Comparison of ENCODE assay signal across 10 cellular contexts in the genomic region with DNA sequence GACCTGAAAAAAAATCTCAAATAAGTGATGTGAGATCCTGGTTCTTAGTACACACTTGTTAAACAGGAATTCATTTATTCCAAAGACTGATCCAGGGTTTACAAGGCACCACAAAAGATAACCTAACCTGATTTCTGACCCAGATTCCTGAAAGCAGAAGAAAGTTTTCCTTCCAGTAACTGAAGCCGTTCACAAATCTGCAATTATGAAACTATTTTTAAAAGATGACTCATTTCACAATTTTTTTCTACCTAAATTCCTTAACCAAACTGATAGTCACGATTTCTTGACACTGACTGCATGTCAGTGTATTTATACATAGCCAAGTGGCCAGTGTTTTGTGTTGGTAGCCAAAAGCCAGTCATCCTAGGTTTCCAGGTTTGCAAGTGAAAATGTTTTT. TPM values are rescaled to one million over a fixed set of nuclear protein-coding genes. Genes with fewer than 3 reads are reported as not detected.
DNase-seq lines count a peak whose midpoint lies in the region; ATAC-seq, FAIRE-seq and TF ChIP-seq lines count a peak whose summit lies in the region.
"Had no signal": no experiment of that assay in that cellular context is flagged by ENCODE, and none has a peak within 500 bp of the region (broad histone marks: within the 10 kb centered on the region; RNA-seq: fewer than 3 reads in every experiment).

No MANE protein-coding gene starts in this region.

- H3K36me3 ChIP-seq in kidney (ENCODE audit: control insufficient read depth in 1 of 2, insufficient read depth in 2 of 2, low read length in 2 of 2), result no peaks in the 10 kb centered on the region
- H3K36me3 ChIP-seq: gastrocnemius medialis had no signal

- intact Hi-C loops in kidney (cut with DNase I), result no loop called here

- H3K4me1 ChIP-seq in kidney (ENCODE audit: control insufficient read depth in 1 of 2, insufficient read depth in 1 of 2, low read depth in 1 of 2, low read length in 2 of 2), result no peaks in the 10 kb centered on the region

- FAIRE-seq in kidney (lab: Jason Lieb, UNC), result no peak

- no peak overlapping the region for H3K27ac ChIP-seq in kidney (ENCODE audit: low read depth in 2 of 2, low read length in 2 of 2)

- no peaks in the 10 kb centered on the region for H3K9me3 ChIP-seq in kidney (ENCODE audit: control insufficient read depth in 1 of 2, low read length in 2 of 2)
- H3K9me3 ChIP-seq: gastrocnemius medialis had no signal

- DNase-seq in AML-193 (lab: John Stamatoyannopoulos, UW) (peak; percentile 49 to 53), M059J (ENCODE audit: low read depth) (peak; percentile 37), fibroblast of villous mesenchyme (ENCODE audit: low read depth) (peak; percentile 33), kidney (no peak), NCI-H1092 treated with DMSO at 0.1 percent for 48 hours (lab: John Stamatoyannopoulos, UW) (no peak)
- no peak for DNase-seq in stimulated activated CD4-positive, alpha-beta T cell treated with anti-CD3 and anti-CD28 coated beads, Interleukin-4, amount 100 ng/mL, for 4 hours
- no peak for DNase-seq in activated CD4-positive, alpha-beta T cell treated with anti-CD3 and anti-CD28 coated beads for 4 hours
- DNase-seq: gastrocnemius medialis had no signal

- ATAC-seq in GM21360 (IDR thresholded peaks at IDR 0.05; ENCODE audit: unreplicated experiment), result peak; percentile 36
- ATAC-seq: Panc1 had no signal

- no peak overlapping the region for H3K9ac ChIP-seq in kidney (ENCODE audit: low read length in 2 of 2)

- TF ChIP-seq CTCF in fibroblast of villous mesenchyme (IDR thresholded peaks at IDR 0.05; ENCODE audit: insufficient read depth, low read depth, low read length), result no peak
- no peak for TF ChIP-seq CTCF in kidney (IDR thresholded peaks at IDR 0.05; ENCODE audit: borderline replicate concordance, extremely low read depth, insufficient read depth)

- H3K4me3 ChIP-seq in fibroblast of villous mesenchyme (ENCODE audit: low read depth, low read length) (no peak overlapping the region), kidney (ENCODE audit: low read length in 2 of 2) (no peak overlapping the region)
- H3K4me3 ChIP-seq: gastrocnemius medialis had no signal

RNA-seq across cellular contexts. Expression of a gene that starts 17.1 kb away (rescaled TPM):
- total RNA-seq in M059J (2014; rRNA removed; shearing (Covaris generic)), result 0.10 TPM in 1 of 2 replicates, not detected in the other
- total RNA-seq in fibroblast of villous mesenchyme, result 2.9 and 3.5 TPM in 2 replicates
- total RNA-seq in kidney, result 16.5 TPM
- polyA plus RNA-seq in kidney (ENCODE audit: insufficient read depth, low read depth, low replicate concordance), result 3.7 TPM

Comparison
In these comparisons a context has a peak if more than half of its experiments do, and no peak if none do; other contexts are left out.
1. DNase-seq: peak in AML-193 (2 of 2), M059J (single experiment) and fibroblast of villous mesenchyme (single experiment); none in stimulated activated CD4-positive, alpha-beta T cell treated with anti-CD3 and anti-CD28 coated beads, Interleukin-4, amount 100 ng/mL, for 4 hours (0 of 2), activated CD4-positive, alpha-beta T cell treated with anti-CD3 and anti-CD28 coated beads for 4 hours (0 of 2), kidney (single experiment) and NCI-H1092 treated with DMSO at 0.1 percent for 48 hours (single experiment).